ENCODE assay signal across 23 cellular contexts in genomic region chr1:28537457-28538199, GRCh38. TPM values are rescaled to one million over a fixed set of nuclear protein-coding genes. Genes with fewer than 3 reads are reported as not detected.
A peak's percentile ranks its signal among the peaks of the same experiment; 100 is the strongest.
DNase-seq lines count a peak whose midpoint lies in the region; TF ChIP-seq lines count a peak whose summit lies in the region.
"Had no signal": no experiment of that assay in that cellular context is flagged by ENCODE, and none has a peak within 500 bp of the region (broad histone marks: within the 10 kb centered on the region; RNA-seq: fewer than 3 reads in every experiment).

No MANE protein-coding gene starts in this region.

- peaks cover 46 to 51% of the 10 kb centered on the region in 2 experiments for H3K36me3 ChIP-seq in trophoblast cell (ENCODE audit: control insufficient read depth in 1 of 2, insufficient read depth in 2 of 2, low read length in 2 of 2)
- no peaks in the 10 kb centered on the region for H3K36me3 ChIP-seq in uterus

- no peak for TF ChIP-seq CTCF in uterus (IDR thresholded peaks at IDR 0.05)

- H3K79me1 ChIP-seq in trophoblast cell (ENCODE audit: low read length), result peaks cover 8% of the 10 kb centered on the region

- peak overlapping the region; percentile 34 for H2BK12ac ChIP-seq in trophoblast cell (ENCODE audit: low read length)

- H3K27me3 ChIP-seq in trophoblast cell (ENCODE audit: insufficient read depth, low read length) (no peaks in the 10 kb centered on the region), uterus (no peaks in the 10 kb centered on the region)
- H3K27me3 ChIP-seq: suprapubic skin had no signal

- no peak overlapping the region for H3K4me3 ChIP-seq in trophoblast cell (ENCODE audit: low read depth, low read length)
- no peak overlapping the region for H3K4me3 ChIP-seq in uterus
- H3K4me3 ChIP-seq: K562, lower lobe of right lung, suprapubic skin had no signal

- peak overlapping the region; percentile 24 for H2BK5ac ChIP-seq in trophoblast cell (ENCODE audit: low read depth, low read length, poor library complexity)

- WGBS in trophoblast cell (ENCODE audit: extremely low coverage, insufficient coverage, insufficient read length), result no CpG with 5 or more reads among the region's 8 CpGs

- H3K4me2 ChIP-seq in trophoblast cell (ENCODE audit: low read length), result no peak overlapping the region

- H2AFZ ChIP-seq in trophoblast cell (ENCODE audit: insufficient read depth, low read length, poor library complexity), result no peak overlapping the region

- intact Hi-C loops in head of caudate nucleus (cut with DNase I), result no loop called here
- intact Hi-C loops in uterus (cut with DNase I; ENCODE audit: low total_unique reads), result no loop called here

- H3K18ac ChIP-seq in trophoblast cell (ENCODE audit: low read length), result peak overlapping the region; percentile 6

- no peaks in the 10 kb centered on the region for H3K79me2 ChIP-seq in trophoblast cell (ENCODE audit: control insufficient read depth, insufficient read depth, low read length, poor library complexity)

- peak overlapping the region; percentile 49 for H2AK5ac ChIP-seq in trophoblast cell (ENCODE audit: low read length)

- H3K27ac ChIP-seq in trophoblast cell (ENCODE audit: low read depth, low read length), result peak overlapping the region; percentile 62
- no peak overlapping the region for H3K27ac ChIP-seq in uterus
- H3K27ac ChIP-seq: lower lobe of right lung, suprapubic skin had no signal

- H3K4ac ChIP-seq in trophoblast cell (ENCODE audit: low read depth, low read length), result no peak overlapping the region

- no peak for TF ChIP-seq POLR2A in uterus (IDR thresholded peaks at IDR 0.05)

- H4K8ac ChIP-seq in trophoblast cell (ENCODE audit: low read depth, low read length), result no peak overlapping the region

- H3K9ac ChIP-seq in trophoblast cell (ENCODE audit: low read length), result no peak overlapping the region

- H4K12ac ChIP-seq in trophoblast cell (ENCODE audit: low read depth, low read length), result peak overlapping the region; percentile 6

- CTCF ChIA-PET in HEK293T (lab: Yijun Ruan, JAX), result interaction anchor here (0.5 kb wide), 1 partner anchor 65 kb away, joined by 6 read pairs; no protein-coding TSS in a partner anchor

- no peaks in the 10 kb centered on the region for H3K9me3 ChIP-seq in trophoblast cell (ENCODE audit: insufficient read depth, low read depth, low read length)
- no peaks in the 10 kb centered on the region for H3K9me3 ChIP-seq in uterus
- H3K9me3 ChIP-seq: lower lobe of right lung, suprapubic skin had no signal

- H3K14ac ChIP-seq in trophoblast cell (ENCODE audit: low read length), result peak overlapping the region; percentile 46

- peak overlapping the region; percentile 58 for H4K91ac ChIP-seq in trophoblast cell (ENCODE audit: low read depth, low read length)

- H3K4me1 ChIP-seq in trophoblast cell (ENCODE audit: control insufficient read depth in 1 of 2, insufficient read depth in 2 of 2, low read length in 2 of 2), result peaks cover 6 to 10% of the 10 kb centered on the region in 2 experiments
- H3K4me1 ChIP-seq in uterus, result no peaks in the 10 kb centered on the region
- H3K4me1 ChIP-seq: suprapubic skin had no signal

- no peak overlapping the region for H3K23ac ChIP-seq in trophoblast cell (ENCODE audit: low read length)

- POLR2A ChIA-PET in HEK293T (lab: Yijun Ruan, JAX), result interaction anchor here (1.8 kb wide), 1 partner anchor 44 kb away, joined by 8 read pairs; no protein-coding TSS in a partner anchor

- H2BK120ac ChIP-seq in trophoblast cell (ENCODE audit: insufficient read depth, low read length, poor library complexity), result peak overlapping the region; percentile 5

- peak; percentile 69 for DNase-seq in Ammon's horn (ENCODE audit: low spot score)
- DNase-seq in NCI-H1694 (lab: John Stamatoyannopoulos, UW), result peak; percentile 41
- peak in 27 of 42 donors; percentile 15 to 67 (median 40) for DNase-seq in head of caudate nucleus
- DNase-seq in trophoblast cell, result no peak
- no peak for DNase-seq in uterus
- DNase-seq in HEK293T (ENCODE audit: extremely low spot score), result no peak
- no peak for DNase-seq in SIG-M5 treated with dmso at 0.1 percent for 504 hours (lab: John Stamatoyannopoulos, UW; ENCODE audit: unreplicated experiment)
- DNase-seq: activated CD4-positive, alpha-beta T cell treated with anti-CD3 and anti-CD28 coated beads for 1 hour; activated CD8-positive, alpha-beta memory T cell treated with anti-CD3 and anti-CD28 coated beads for 24 hours; activated naive CD4-positive, alpha-beta T cell treated with anti-CD3 and anti-CD28 coated beads, Interleukin-2, amount 50 U/mL, for 16 hours; activated T-cell treated with anti-CD3 and anti-CD28 coated beads, Interleukin-2, amount 50 U/mL, for 48 hours; aorta; CD8-positive, alpha-beta T cell; GF-D8; H9; lower lobe of right lung; NCI-H146; NCI-H226; NCI-H748 treated with DMSO at 0.1 percent for 48 hours; RPMI8226; stimulated activated CD8-positive, alpha-beta memory T cell treated with anti-CD3 and anti-CD28 coated beads, Interleukin-4, amount 100 ng/mL, for 48 hours had no signal

TF ChIP-seq in HEK293T, 16 proteins besides CTCF, POLR2A, EP300 and RAD21:
- TF ChIP-seq FOXK2 (IDR thresholded peaks at IDR 0.05) (no peak), TARDBP (IDR thresholded peaks at IDR 0.05) (no peak), FOXA1 (IDR thresholded peaks at IDR 0.05) (no peak), ZNF384 (IDR thresholded peaks at IDR 0.05) (no peak), CTBP1 (IDR thresholded peaks at IDR 0.05; ENCODE audit: borderline replicate concordance) (no peak), SP1 (IDR thresholded peaks at IDR 0.05) (no peak), LEF1 (IDR thresholded peaks at IDR 0.05; ENCODE audit: borderline replicate concordance) (no peak), L3MBTL2 (conservative IDR thresholded peaks at IDR 0.05) (no peak), NFRKB (IDR thresholded peaks at IDR 0.05) (no peak), FOXM1 (IDR thresholded peaks at IDR 0.05; ENCODE audit: borderline replicate concordance) (no peak), ARNT (IDR thresholded peaks at IDR 0.05) (no peak), HDGF (IDR thresholded peaks at IDR 0.05; ENCODE audit: borderline replicate concordance) (no peak), ELF4 (IDR thresholded peaks at IDR 0.05) (no peak), BHLHE40 (IDR thresholded peaks at IDR 0.05; ENCODE audit: borderline replicate concordance) (no peak), SUZ12 (IDR thresholded peaks at IDR 0.05) (no peak), PKNOX1 (IDR thresholded peaks at IDR 0.05) (no peak)
TF ChIP-seq in HEK293T: peak in this region for 0.

RNA-seq across cellular contexts. Expression of gene TRNAU1AP, which starts 15.3 kb away (rescaled TPM):
- 50.8 and 53.6 TPM in 2 replicates for polyA plus RNA-seq in trophoblast cell (2013)
- total RNA-seq in uterus, result 10 to 100 TPM in 2 of 4 donors, 1 to 10 TPM in 2; 3.8 to 34.9 (median 20.3) TPM

RNA-seq across cellular contexts. Expression of gene RCC1, which starts 31.8 kb away (rescaled TPM):
- 90.8 and 94.1 TPM in 2 replicates for polyA plus RNA-seq in trophoblast cell (2013)
- total RNA-seq in uterus, result 10 to 100 TPM in 3 of 4 donors, 1 to 10 TPM in 1; 3.8 to 37.6 (median 13.8) TPM

RNA-seq across cellular contexts. Expression of gene RAB42, which starts 54.4 kb away (rescaled TPM):
- polyA plus RNA-seq in trophoblast cell (2013), result 3.4 and 3.8 TPM in 2 replicates
- total RNA-seq in uterus, result 10 to 100 TPM in 1 of 4 donors, 1 to 10 TPM in 1, not detected in 2; 3.0 to 15.6 TPM
- total RNA-seq: CD8-positive, alpha-beta T cell had no signal

Comparison
In these comparisons a context has a peak if more than half of its experiments do, and no peak if none do; other contexts are left out.
1. DNase-seq: peak in Ammon's horn (single experiment), NCI-H1694 (single experiment) and head of caudate nucleus (27 of 42); none in trophoblast cell (0 of 2), uterus (0 of 2), HEK293T (single experiment) and SIG-M5 treated with dmso at 0.1 percent for 504 hours (single experiment).